Comparison of ENCODE assay signal across 12 cellular contexts in genomic region chr17:35774499-35774898, GRCh38. TPM values are rescaled to one million over a fixed set of nuclear protein-coding genes. Genes with fewer than 3 reads are reported as not detected.
DNase-seq lines count a peak whose midpoint lies in the region; ATAC-seq, FAIRE-seq and TF ChIP-seq lines count a peak whose summit lies in the region.
"Had no signal": no experiment of that assay in that cellular context is flagged by ENCODE, and none has a peak within 500 bp of the region (broad histone marks: within the 10 kb centered on the region; RNA-seq: fewer than 3 reads in every experiment).

No MANE protein-coding gene starts in this region.

- intact Hi-C loops in heart right ventricle (cut with DNase I), result no loop called here
- intact Hi-C loops in pancreas (cut with DNase I), result no loop called here
- intact Hi-C loops in naive thymus-derived CD4-positive, alpha-beta T cell (cut with micrococcal nuclease), result no loop called here
- intact Hi-C loops in Calu3 (cut with micrococcal nuclease; ENCODE audit: unreplicated experiment), result no loop called here

- TF ChIP-seq CTCF in heart right ventricle (IDR thresholded peaks at IDR 0.05), result no peak
- no peak for TF ChIP-seq CTCF in pancreas (IDR thresholded peaks at IDR 0.05)
- no peak for TF ChIP-seq CTCF in Calu3 (IDR thresholded peaks at IDR 0.05; ENCODE audit: unreplicated experiment)

- H3K9me3 ChIP-seq in adipocyte (ENCODE audit: control insufficient read depth, low read length) (no peaks in the 10 kb centered on the region), heart right ventricle (no peaks in the 10 kb centered on the region), pancreas (no peaks in the 10 kb centered on the region)
- H3K9me3 ChIP-seq in naive thymus-derived CD4-positive, alpha-beta T cell (ENCODE audit: control insufficient read depth in 2 of 3, low read length in 3 of 3), result no peaks in the 10 kb centered on the region

- ATAC-seq in heart right ventricle, result peak; percentile 31 to 89 (median 66)
- ATAC-seq in pancreas, result peak in 3 of 4 donors; percentile 52 to 75 (median 60)
- no peak for ATAC-seq in naive thymus-derived CD4-positive, alpha-beta T cell
- ATAC-seq: activated CD8-positive, alpha-beta T cell treated with anti-CD3 and anti-CD28 coated beads for 36 hours had no signal

- 45 to 59% methylated on average over 5 of the region's 5 CpGs for WGBS in heart right ventricle, 2 donors
- WGBS in pancreas, 2 donors, result 45 to 52% methylated on average over 5 of the region's 5 CpGs

- CTCF ChIA-PET in naive thymus-derived CD4-positive, alpha-beta T cell (lab: Charles Lee), result no interaction called here
- CTCF ChIA-PET in Calu3 (lab: Charles Lee), result no interaction called here

- H3K4me3 ChIP-seq in adipocyte (ENCODE audit: low read length) (peak overlapping the region; percentile 43), heart right ventricle (no peak overlapping the region), pancreas (no peak overlapping the region)
- H3K4me3 ChIP-seq in naive thymus-derived CD4-positive, alpha-beta T cell (ENCODE audit: low read length), result no peak overlapping the region

- no peak overlapping the region for H3K4me3 Mint-ChIP-seq in naive thymus-derived CD4-positive, alpha-beta T cell
- no peak overlapping the region for H3K4me3 Mint-ChIP-seq in Calu3 (ENCODE audit: low read depth, unreplicated experiment)
- H3K4me3 Mint-ChIP-seq: activated CD8-positive, alpha-beta T cell treated with anti-CD3 and anti-CD28 coated beads for 36 hours; CD4-positive, alpha-beta memory T cell had no signal

- no peak for FAIRE-seq in pancreas (lab: Jason Lieb, UNC)

- peaks cover 0 to 5% (median 3%) of the 10 kb centered on the region in 7 donors for H3K4me1 Mint-ChIP-seq in naive thymus-derived CD4-positive, alpha-beta T cell
- H3K4me1 Mint-ChIP-seq in Calu3 (ENCODE audit: low read depth, unreplicated experiment), result no peaks in the 10 kb centered on the region
- H3K4me1 Mint-ChIP-seq: CD4-positive, alpha-beta memory T cell had no signal

- H3K4me1 ChIP-seq in adipocyte (ENCODE audit: control insufficient read depth, insufficient read depth, low read length) (peaks cover 54% of the 10 kb centered on the region), heart right ventricle (peaks cover 4 to 43% (median 21%) of the 10 kb centered on the region in 9 donors), pancreas (no peaks in the 10 kb centered on the region)
- no peaks in the 10 kb centered on the region for H3K4me1 ChIP-seq in naive thymus-derived CD4-positive, alpha-beta T cell (ENCODE audit: control insufficient read depth in 2 of 2, insufficient read depth in 2 of 2, low read length in 2 of 2)

- H3K36me3 ChIP-seq in adipocyte (ENCODE audit: control insufficient read depth, insufficient read depth, low read length, severe bottlenecking) (no peaks in the 10 kb centered on the region), heart right ventricle (no peaks in the 10 kb centered on the region), pancreas (no peaks in the 10 kb centered on the region)
- H3K36me3 ChIP-seq in naive thymus-derived CD4-positive, alpha-beta T cell (ENCODE audit: control insufficient read depth in 2 of 3, insufficient read depth in 3 of 3, low read length in 3 of 3), result no peaks in the 10 kb centered on the region

- H3K27me3 ChIP-seq in adipocyte (replicated peaks; ENCODE audit: control insufficient read depth, insufficient read depth, low read length) (peaks cover 46% of the 10 kb centered on the region), heart right ventricle (no peaks in the 10 kb centered on the region), pancreas (no peaks in the 10 kb centered on the region)
- H3K27me3 ChIP-seq in naive thymus-derived CD4-positive, alpha-beta T cell (ENCODE audit: control insufficient read depth in 2 of 2, insufficient read depth in 2 of 2, low read length in 2 of 2), result no peaks in the 10 kb centered on the region

- peak; percentile 66 for DNase-seq in Ammon's horn (ENCODE audit: low spot score)
- DNase-seq in adipocyte (ENCODE audit: low read depth), result peak; percentile 55
- peak; percentile 29 to 49 for DNase-seq in heart right ventricle
- DNase-seq in pancreas, result peak in 2 of 6 donors; percentile 52 to 64
- no peak for DNase-seq in naive thymus-derived CD4-positive, alpha-beta T cell
- DNase-seq in Calu3, result no peak
- no peak for DNase-seq in NCI-H1417 (lab: John Stamatoyannopoulos, UW)
- DNase-seq in A172 (ENCODE audit: low spot score), result no peak
- DNase-seq: activated CD8-positive, alpha-beta T cell treated with anti-CD3 and anti-CD28 coated beads for 36 hours; CD4-positive, alpha-beta memory T cell; NCI-H1436 treated with DMSO at 0.1 percent for 48 hours; stimulated activated naive CD4-positive, alpha-beta T cell treated with Interleukin-2 at 50 U/mL for 16 hours had no signal

- H3K27ac ChIP-seq in heart right ventricle (peak overlapping the region in 4 of 10 donors; percentile 4 to 48 (median 18)), pancreas (no peak overlapping the region)
- no peak overlapping the region for H3K27ac ChIP-seq in naive thymus-derived CD4-positive, alpha-beta T cell (ENCODE audit: low read depth, low read length)

- no TSS peak for BruUV-seq in Calu3 (replicated peaks; lab: Mats Ljungman, UMichigan)

- peaks cover 0 to 7% (median 0%) of the 10 kb centered on the region in 5 donors for H3K36me3 Mint-ChIP-seq in naive thymus-derived CD4-positive, alpha-beta T cell
- no peaks in the 10 kb centered on the region for H3K36me3 Mint-ChIP-seq in Calu3 (ENCODE audit: insufficient read depth, unreplicated experiment)
- H3K36me3 Mint-ChIP-seq: CD4-positive, alpha-beta memory T cell had no signal

- H3K9ac ChIP-seq in adipocyte (ENCODE audit: low read length), result peak overlapping the region; percentile 77

- POLR2A ChIA-PET in naive thymus-derived CD4-positive, alpha-beta T cell (lab: Charles Lee), result interaction anchor here (2.7 kb wide), 1 partner anchor 34 kb away, joined by 6 read pairs; the partner anchor contains the start of gene TAF15

- no peaks in the 10 kb centered on the region for H3K9me3 Mint-ChIP-seq in naive thymus-derived CD4-positive, alpha-beta T cell
- no peaks in the 10 kb centered on the region for H3K9me3 Mint-ChIP-seq in Calu3 (ENCODE audit: low read depth, unreplicated experiment)
- H3K9me3 Mint-ChIP-seq: activated CD8-positive, alpha-beta T cell treated with anti-CD3 and anti-CD28 coated beads for 36 hours; CD4-positive, alpha-beta memory T cell had no signal

- peaks cover 0 to 30% (median 0%) of the 10 kb centered on the region in 5 donors for H3K27me3 Mint-ChIP-seq in naive thymus-derived CD4-positive, alpha-beta T cell
- peaks cover 41% of the 10 kb centered on the region for H3K27me3 Mint-ChIP-seq in Calu3 (ENCODE audit: unreplicated experiment)

- H3K27ac Mint-ChIP-seq in naive thymus-derived CD4-positive, alpha-beta T cell, result peak overlapping the region in 1 of 9 donors; percentile 67
- no peak overlapping the region for H3K27ac Mint-ChIP-seq in Calu3 (ENCODE audit: unreplicated experiment)
- H3K27ac Mint-ChIP-seq: activated CD8-positive, alpha-beta T cell treated with anti-CD3 and anti-CD28 coated beads for 36 hours; CD4-positive, alpha-beta memory T cell had no signal

RNA-seq across cellular contexts. Expression of gene C17orf50, which starts 13.8 kb away (rescaled TPM):
- total RNA-seq in heart right ventricle, result not detected
- polyA plus RNA-seq in heart right ventricle, result not detected
- under 1 TPM in 2 of 6 donors, not detected in 4; 0.17 to 0.28 TPM for total RNA-seq in pancreas
- under 1 TPM in 1 of 2 donors, not detected in 1; 0.12 TPM for polyA plus RNA-seq in pancreas
- not detected for total RNA-seq in naive thymus-derived CD4-positive, alpha-beta T cell
- polyA plus RNA-seq in naive thymus-derived CD4-positive, alpha-beta T cell, result under 1 TPM in 1 of 2 donors, not detected in 1; 0.27 TPM
- total RNA-seq in Calu3 (2022), result not detected in 2 replicates
- not detected in 2 replicates for total RNA-seq in A172 (2014; rRNA removed; shearing (Covaris generic))
- total RNA-seq: activated CD8-positive, alpha-beta T cell treated with anti-CD3 and anti-CD28 coated beads for 36 hours; CD4-positive, alpha-beta memory T cell had no signal
- polyA plus RNA-seq: CD4-positive, alpha-beta memory T cell had no signal

RNA-seq across cellular contexts. Expression of gene MMP28, which starts 20.9 kb away (rescaled TPM):
- 1 to 10 TPM; 1.4 to 3.4 (median 1.9) TPM for total RNA-seq in heart right ventricle
- 1 to 10 TPM; 5.4 to 7.4 TPM for polyA plus RNA-seq in heart right ventricle
- 1 to 10 TPM in 2 of 6 donors, under 1 TPM in 4; 0.20 to 2.5 (median 0.78) TPM for total RNA-seq in pancreas
- 1 to 10 TPM; 3.0 to 3.8 TPM for polyA plus RNA-seq in pancreas
- 10 to 100 TPM in 3 of 5 experiments, 1 to 10 TPM in 1, not detected in 1; 2.9 to 15.1 (median 14.0) TPM for total RNA-seq in naive thymus-derived CD4-positive, alpha-beta T cell
- polyA plus RNA-seq in naive thymus-derived CD4-positive, alpha-beta T cell, result 10 to 100 TPM; 19.7 to 33.1 TPM
- not detected in 2 replicates for total RNA-seq in Calu3 (2022)
- 0.57 and 1.6 TPM in 2 replicates for total RNA-seq in A172 (2014; rRNA removed; shearing (Covaris generic))

RNA-seq across cellular contexts. Expression of gene GAS2L2, which starts 21.5 kb away (rescaled TPM):
- total RNA-seq in heart right ventricle (under 1 TPM in 6 of 10 donors, not detected in 4; 0.09 to 0.89 (median 0.14) TPM), pancreas (under 1 TPM; 0.03 to 0.15 (median 0.07) TPM), Calu3 (2022) (not detected in 2 replicates)
- polyA plus RNA-seq in heart right ventricle (under 1 TPM; 0.03 to 0.15 TPM), pancreas (under 1 TPM in 1 of 2 donors, not detected in 1; 0.33 TPM)
- total RNA-seq in naive thymus-derived CD4-positive, alpha-beta T cell, result under 1 TPM in 4 of 5 experiments, not detected in 1; 0.16 to 0.49 (median 0.24) TPM
- polyA plus RNA-seq in naive thymus-derived CD4-positive, alpha-beta T cell, result not detected
- not detected in 2 replicates for total RNA-seq in A172 (2014; rRNA removed; shearing (Covaris generic))

RNA-seq across cellular contexts. Expression of gene TAF15, which starts 34.8 kb away (rescaled TPM):
- total RNA-seq in heart right ventricle (100 to 1,000 TPM; 102 to 158 (median 135) TPM), pancreas (10 to 100 TPM; 62.9 to 85.2 (median 69.0) TPM), Calu3 (2022) (284 and 286 TPM in 2 replicates)
- polyA plus RNA-seq in heart right ventricle (10 to 100 TPM; 56.1 to 72.2 TPM), pancreas (10 to 100 TPM; 73.5 to 88.1 TPM)
- 100 to 1,000 TPM; 162 to 281 (median 243) TPM for total RNA-seq in naive thymus-derived CD4-positive, alpha-beta T cell
- 10 to 100 TPM; 27.8 to 30.2 TPM for polyA plus RNA-seq in naive thymus-derived CD4-positive, alpha-beta T cell
- total RNA-seq in A172 (2014; rRNA removed; shearing (Covaris generic)), result 20.3 and 31.1 TPM in 2 replicates

RNA-seq across cellular contexts. Expression of gene RASL10B, which starts 43.1 kb away (rescaled TPM):
- 10 to 100 TPM in 9 of 10 donors, 1 to 10 TPM in 1; 9.0 to 26.2 (median 11.9) TPM for total RNA-seq in heart right ventricle
- polyA plus RNA-seq in heart right ventricle, result 1 to 10 TPM; 3.9 to 6.9 TPM
- total RNA-seq in pancreas, result 1 to 10 TPM; 3.1 to 4.9 (median 4.0) TPM
- polyA plus RNA-seq in pancreas, result 1 to 10 TPM; 2.5 to 6.3 TPM
- total RNA-seq in naive thymus-derived CD4-positive, alpha-beta T cell, result under 1 TPM; 0.34 to 0.76 (median 0.60) TPM
- under 1 TPM; 0.14 to 0.37 TPM for polyA plus RNA-seq in naive thymus-derived CD4-positive, alpha-beta T cell
- total RNA-seq in Calu3 (2022), result 0.95 and 1.4 TPM in 2 replicates
- 0.69 and 0.98 TPM in 2 replicates for total RNA-seq in A172 (2014; rRNA removed; shearing (Covaris generic))

Comparison
In these comparisons a context has a peak if more than half of its experiments do, and no peak if none do; other contexts are left out.
1. DNase-seq: peak in Ammon's horn (single experiment), adipocyte (single experiment) and heart right ventricle (2 of 2); none in naive thymus-derived CD4-positive, alpha-beta T cell (0 of 9), Calu3 (single experiment), NCI-H1417 (0 of 3) and A172 (single experiment).